Comparison of ENCODE assay signal across 8 cellular contexts in genomic region chr1:152110365-152110859, GRCh38. TPM values are rescaled to one million over a fixed set of nuclear protein-coding genes. Genes with fewer than 3 reads are reported as not detected.
A peak's percentile ranks its signal among the peaks of the same experiment; 100 is the strongest.
DNase-seq lines count a peak whose midpoint lies in the region; ATAC-seq and TF ChIP-seq lines count a peak whose summit lies in the region.

No MANE protein-coding gene starts in this region.

- H3K9ac ChIP-seq in BLaER1 (no peak overlapping the region), HUES64 (ENCODE audit: low read depth, low read length) (no peak overlapping the region)

- H3K4me3 ChIP-seq in BLaER1 (peak overlapping the region; percentile 64), HUES64 (ENCODE audit: low read length) (peak overlapping the region; percentile 33), WI38 (ENCODE audit: low read depth, low read length) (peak overlapping the region; percentile 39), foreskin fibroblast (ENCODE audit: low read depth in 1 of 2, low read length in 2 of 2) (peak overlapping the region; percentile 38 to 55), SJCRH30 (no peak overlapping the region)

- no peaks in the 10 kb centered on the region for H4K20me1 ChIP-seq in BLaER1

- peaks cover 64% of the 10 kb centered on the region for H3K9me3 ChIP-seq in BLaER1
- peaks cover 44% of the 10 kb centered on the region; the same call in 1 of the 2 replicates for H3K9me3 ChIP-seq in HUES64 (ENCODE audit: insufficient read depth, low read depth, low read length)
- H3K9me3 ChIP-seq in SJCRH30 (replicated peaks) = no peaks in the 10 kb centered on the region

- peak; percentile 59 to 79 for DNase-seq in foreskin fibroblast
- DNase-seq in putamen (ENCODE audit: low spot score) = peak; percentile 15
- no peak for DNase-seq in SJCRH30

- peak overlapping the region; percentile 94 for H3K4me2 ChIP-seq in BLaER1

- H3K36me3 ChIP-seq in BLaER1 (no peaks in the 10 kb centered on the region), HUES64 (ENCODE audit: insufficient read depth, low read length) (no peaks in the 10 kb centered on the region), SJCRH30 (no peaks in the 10 kb centered on the region)

- TF ChIP-seq CTCF in WI38 (IDR thresholded peaks at IDR 0.05; ENCODE audit: low read depth, low read length) = no peak
- TF ChIP-seq CTCF in foreskin fibroblast (IDR thresholded peaks at IDR 0.05; ENCODE audit: low read depth, low read length) = no peak

- no peak for ATAC-seq in GM18517 (IDR thresholded peaks at IDR 0.05; ENCODE audit: unreplicated experiment)
- no peak for ATAC-seq in GM19328 (IDR thresholded peaks at IDR 0.05; ENCODE audit: unreplicated experiment)

- H3K27me3 ChIP-seq in BLaER1 (peaks cover 88% of the 10 kb centered on the region), HUES64 (ENCODE audit: insufficient read depth, low read length) (peaks cover 100% of the 10 kb centered on the region), SJCRH30 (no peaks in the 10 kb centered on the region)

- 61% methylated on average over 31 of the region's 31 CpGs for WGBS in HUES64

- H3K4me1 ChIP-seq in BLaER1 (peaks cover 38% of the 10 kb centered on the region), HUES64 (ENCODE audit: insufficient read depth, low read length) (peaks cover 5% of the 10 kb centered on the region; the same call in 1 of the 2 replicates), SJCRH30 (no peaks in the 10 kb centered on the region)

- H3K27ac ChIP-seq in BLaER1 = no peak overlapping the region
- H3K27ac ChIP-seq in HUES64 (ENCODE audit: low read depth, low read length) = no peak overlapping the region
- H3K27ac ChIP-seq in SJCRH30 = no peak overlapping the region

RNA-seq across cellular contexts. Expression of gene TCHH, which starts 4.8 kb away (rescaled TPM):
- polyA plus RNA-seq in HUES64 (2013, experiment 1 of 2) = 0.05 TPM
- polyA plus RNA-seq in HUES64 (2013, experiment 2 of 2) = 0.06 TPM
- not detected in 2 replicates for total RNA-seq in SJCRH30 (2014; rRNA removed; shearing (Covaris generic))

RNA-seq across cellular contexts. Expression of gene TCHHL1, which starts 21.5 kb away (rescaled TPM):
- not detected for polyA plus RNA-seq in HUES64 (2013, experiment 1 of 2)
- not detected for polyA plus RNA-seq in HUES64 (2013, experiment 2 of 2)
- not detected in 2 replicates for total RNA-seq in SJCRH30 (2014; rRNA removed; shearing (Covaris generic))

RNA-seq across cellular contexts. Expression of gene RPTN, which starts 48.6 kb away (rescaled TPM):
- not detected for polyA plus RNA-seq in HUES64 (2013, experiment 1 of 2)
- polyA plus RNA-seq in HUES64 (2013, experiment 2 of 2) = not detected
- not detected in 2 replicates for total RNA-seq in SJCRH30 (2014; rRNA removed; shearing (Covaris generic))

Comparison
In these comparisons a context has a peak if more than half of its experiments do, and no peak if none do; other contexts are left out.
1. DNase-seq: peak in foreskin fibroblast (2 of 2) and putamen (single experiment); none in SJCRH30 (0 of 2).